Comparison of ENCODE assay signal across 9 cellular contexts in genomic region chr3:16906679-16907078, GRCh38. TPM values are rescaled to one million over a fixed set of nuclear protein-coding genes. Genes with fewer than 3 reads are reported as not detected.
DNase-seq lines count a peak whose midpoint lies in the region; ATAC-seq, FAIRE-seq and TF ChIP-seq lines count a peak whose summit lies in the region.
"Had no signal": no experiment of that assay in that cellular context is flagged by ENCODE, and none has a peak within 500 bp of the region (broad histone marks: within the 10 kb centered on the region; RNA-seq: fewer than 3 reads in every experiment).

No MANE protein-coding gene starts in this region.

- intact Hi-C loops in GM12878 (cut with micrococcal nuclease; ENCODE audit: unreplicated experiment), result loop anchor here (5.0 kb wide), 1 partner anchor 141 kb away; no protein-coding TSS in a partner anchor
- intact Hi-C loops in breast epithelium (cut with DNase I; ENCODE audit: low total_unique reads), result no loop called here

- DNase-seq in NCI-H1105 treated with DMSO at 0.1 percent for 48 hours (lab: John Stamatoyannopoulos, UW) (peak; percentile 20), NCI-H1105 (lab: John Stamatoyannopoulos, UW) (no peak), HT1080 (ENCODE audit: low read depth) (peak; percentile 14), GM12878 (ENCODE audit: low read depth, low spot score) (no peak), NCI-H187 (lab: John Stamatoyannopoulos, UW) (no peak), breast epithelium (ENCODE audit: low spot score in 2 of 2) (no peak), chondrocyte (ENCODE audit: low spot score) (no peak)
- DNase-seq: ACHN had no signal

- H3K27ac Mint-ChIP-seq in chondrocyte (ENCODE audit: unreplicated experiment), result no peak overlapping the region

- H4K20me1 ChIP-seq in GM12878 (ENCODE audit: control insufficient read depth, insufficient read depth), result no peaks in the 10 kb centered on the region

- peak; percentile 62 for ATAC-seq in GM12878

- H3K4me3 ChIP-seq in GM12878 (no peak overlapping the region), neutrophil (ENCODE audit: low read depth in 1 of 2, low read length in 1 of 2) (no peak overlapping the region), breast epithelium (no peak overlapping the region)

- peaks cover 20% of the 10 kb centered on the region for H3K4me1 Mint-ChIP-seq in chondrocyte (ENCODE audit: low read depth)

- WGBS in GM12878 (ENCODE audit: insufficient coverage, insufficient replicate concordance, low lambda C conversion rate, missing lambda C conversion rate), result 17% methylated on average over 2 of the region's 2 CpGs

- H3K4me1 ChIP-seq in GM12878 (ENCODE audit: control insufficient read depth, insufficient read depth, low read length) (peaks cover 50% of the 10 kb centered on the region), neutrophil (ENCODE audit: control insufficient read depth in 1 of 2, insufficient read depth in 1 of 2, low read depth in 1 of 2, low read length in 1 of 2) (peaks cover 18 to 31% of the 10 kb centered on the region in 2 experiments), breast epithelium (no peaks in the 10 kb centered on the region)

- no peaks in the 10 kb centered on the region for H3K27me3 ChIP-seq in GM12878 (replicated peaks in 1 of 2; ENCODE audit: control insufficient read depth in 2 of 2, insufficient read depth in 2 of 2, low read length in 1 of 2)
- H3K27me3 ChIP-seq in neutrophil, result no peaks in the 10 kb centered on the region
- H3K27me3 ChIP-seq in breast epithelium, result no peaks in the 10 kb centered on the region

- no TSS peak for BruUV-seq in GM12878 (replicated peaks; lab: Mats Ljungman, UMichigan)

- peaks cover 97% of the 10 kb centered on the region for H3K79me2 ChIP-seq in GM12878 (ENCODE audit: control insufficient read depth, insufficient read depth, low read length)

- no peaks in the 10 kb centered on the region for H3K36me3 Mint-ChIP-seq in chondrocyte (ENCODE audit: low read depth)

- H2AFZ ChIP-seq in GM12878 (ENCODE audit: control insufficient read depth, low read depth, low read length), result no peak overlapping the region

- peaks cover 4% of the 10 kb centered on the region for H3K27me3 Mint-ChIP-seq in chondrocyte (ENCODE audit: low read depth)

- peak overlapping the region; percentile 63 for H3K27ac ChIP-seq in GM12878 (ENCODE audit: control insufficient read depth, insufficient read depth)
- H3K27ac ChIP-seq in neutrophil, result peak overlapping the region; percentile 3
- H3K27ac ChIP-seq in breast epithelium, result no peak overlapping the region

- peaks cover 2% of the 10 kb centered on the region; the same call in 2 of the 3 replicates for H3K9me3 ChIP-seq in GM12878 (replicated peaks; ENCODE audit: control insufficient read depth, insufficient read depth, low read length)
- no peaks in the 10 kb centered on the region for H3K9me3 ChIP-seq in neutrophil
- no peaks in the 10 kb centered on the region for H3K9me3 ChIP-seq in breast epithelium

- CTCF ChIA-PET in GM12878 (lab: Yijun Ruan, JAX), result interaction anchor here (0.6 to 5.2 kb wide), 9 partner anchors 13 to 245 kb away, joined by 3 to 26 read pairs (median 4); partner anchors contain the start of gene PLCL2

- peak overlapping the region; percentile 18; the same call in 1 of the 2 replicates for H3K9ac ChIP-seq in GM12878 (ENCODE audit: control insufficient read depth, insufficient read depth, low read length)

- TF ChIP-seq EP300 in GM12878 (IDR thresholded peaks at IDR 0.05; ENCODE audit: borderline replicate concordance in 1 of 2, control insufficient read depth in 1 of 2, low read depth in 2 of 2, low read length in 2 of 2), result no peak

- in situ Hi-C loops in GM12878 (cut with MboI), result loop anchor here (25.0 kb wide), 1 partner anchor 1544 kb away; no protein-coding TSS in a partner anchor

- RAD21 ChIA-PET in GM12878 (lab: Charles Lee; ENCODE audit: unreplicated experiment), result interaction anchor here (1.0 to 9.1 kb wide), 6 partner anchors 10 to 65 kb away, joined by 3 to 76 read pairs (median 4); partner anchors contain the start of gene PLCL2

- H3K36me3 ChIP-seq in GM12878 (ENCODE audit: control insufficient read depth in 2 of 2, insufficient read depth in 2 of 2, low read length in 1 of 2) (no peaks in the 10 kb centered on the region), neutrophil (no peaks in the 10 kb centered on the region), breast epithelium (no peaks in the 10 kb centered on the region)

- no peak for TF ChIP-seq RAD21 in GM12878 (IDR thresholded peaks at IDR 0.05; ENCODE audit: insufficient read depth, low read depth, low read length)

- H3K4me2 ChIP-seq in GM12878 (ENCODE audit: control insufficient read depth, insufficient read depth), result peak overlapping the region; percentile 69; the same call in 1 of the 2 replicates

- no peak overlapping the region for H3K4me3 Mint-ChIP-seq in chondrocyte (ENCODE audit: unreplicated experiment)

- SMC1A ChIA-PET in GM12878 (lab: Charles Lee; ENCODE audit: uncharacterized antibody, unreplicated experiment), result interaction anchor here (1.2 to 7.9 kb wide), 10 partner anchors 10 to 140 kb away, joined by 3 to 91 read pairs (median 8); no protein-coding TSS in a partner anchor

- POLR2A ChIA-PET in GM12878 (lab: Charles Lee), result interaction anchor here (1.1 to 2.6 kb wide), 4 partner anchors 15 to 22 kb away, joined by 3 to 10 read pairs (median 4); partner anchors contain the start of gene PLCL2

- TF ChIP-seq POLR2A in GM12878 (IDR thresholded peaks at IDR 0.05; ENCODE audit: low read depth, low read length) (no peak), breast epithelium (IDR thresholded peaks at IDR 0.05) (no peak)

- no peak for TF ChIP-seq CTCF in GM12878 (IDR thresholded peaks at IDR 0.05 in 2 of 3, conservative IDR thresholded peaks at IDR 0.05 in 1 of 3; ENCODE audit: control insufficient read depth in 2 of 3, extremely low read depth in 1 of 3, insufficient read depth in 1 of 3, low read depth in 3 of 3, low read length in 3 of 3)
- no peak for TF ChIP-seq CTCF in neutrophil (IDR thresholded peaks at IDR 0.05)
- TF ChIP-seq CTCF in breast epithelium (IDR thresholded peaks at IDR 0.05), result no peak
- TF ChIP-seq CTCF in chondrocyte (IDR thresholded peaks at IDR 0.05), result no peak

- FAIRE-seq in GM12878 (lab: Jason Lieb, UNC), result no peak

- H3K9me3 Mint-ChIP-seq in chondrocyte (ENCODE audit: low read depth), result no peaks in the 10 kb centered on the region

TF ChIP-seq in GM12878, 131 proteins besides CTCF, POLR2A, EP300 and RAD21 (continues in another document):
- peak; percentile 63 for TF ChIP-seq RELB (IDR thresholded peaks at IDR 0.05; ENCODE audit: low read depth)
- peak; percentile 80 for TF ChIP-seq RUNX3 (IDR thresholded peaks at IDR 0.05; ENCODE audit: low read length)
- no peak for TF ChIP-seq CBX5 (IDR thresholded peaks at IDR 0.05; ENCODE audit: low read depth)
- TF ChIP-seq EED (IDR thresholded peaks at IDR 0.05; ENCODE audit: low read depth), result 0 out of 2 replicates have a peak, but pooled peaks have one; percentile 29
- TF ChIP-seq NFIC (IDR thresholded peaks at IDR 0.05; ENCODE audit: low read depth, low read length), result 0 out of 2 replicates have a peak, but pooled peaks have one; percentile 40
- TF ChIP-seq FOXM1 (IDR thresholded peaks at IDR 0.05; ENCODE audit: low read depth, low read length), result 0 out of 2 replicates have a peak, but pooled peaks have one; percentile 31
- TF ChIP-seq KLF5 (IDR thresholded peaks at IDR 0.05; ENCODE audit: partially characterized antibody), result no peak
- no peak for TF ChIP-seq NFYA (IDR thresholded peaks at IDR 0.05; ENCODE audit: borderline replicate concordance, low read depth, low read length)

RNA-seq across cellular contexts. Expression of gene PLCL2, which starts 21.9 kb away (rescaled TPM):
- total RNA-seq in HT1080 (2014; rRNA removed; shearing (Covaris generic)), result 11.1 and 11.5 TPM in 2 replicates
- 5.2 and 5.7 TPM in 2 replicates for polyA plus RNA-seq in HT1080 (2015; cell fraction: cytosol; rRNA removed)
- 3.5 and 4.1 TPM in 2 replicates for polyA plus RNA-seq in HT1080 (2015; cell fraction: nucleus; rRNA removed)
- total RNA-seq in GM12878 (2013; cell fraction: nucleolus; rRNA removed), result 199 and 222 TPM in 2 replicates
- total RNA-seq in GM12878 (2014; rRNA removed) (31.8 and 33.4 TPM in 2 replicates), GM12878 (2014; rRNA removed; fragmentation: Illumina TruSeq; extraction: Trizol) (37.3 and 37.5 TPM in 2 replicates), GM12878 (2021) (27.3 and 27.8 TPM in 2 replicates), breast epithelium (10 to 100 TPM in 2 of 3 donors, 1 to 10 TPM in 1; 7.8 to 21.9 (median 17.0) TPM), chondrocyte (0.85 to 1.3 TPM (median 1.2 TPM) in 3 replicates)
- polyA plus RNA-seq in GM12878 (2011; ENCODE audit: low read depth), result 19.3 TPM
- polyA plus RNA-seq in GM12878 (2011; rRNA removed) (14.2 and 19.0 TPM in 2 replicates), GM12878 (2014; fragmentation: Illumina TruSeq; extraction: Trizol) (25.4 and 33.6 TPM in 2 replicates), GM12878 (2014; fragmentation: Nextera tagmentation; extraction: Ambion mirVana) (1 to 10 TPM; 7.5 to 9.6 TPM), GM12878 (2014; rRNA removed) (15.8 and 17.2 TPM in 2 replicates), GM12878 (2016; fragmentation: Nextera tagmentation; extraction: Ambion mirVana) (10 to 100 TPM; 18.4 to 25.0 TPM)
- polyA plus RNA-seq in GM12878 (2011; cell fraction: cytosol; rRNA removed), result 8.2 and 9.4 TPM in 2 replicates
- 9.0 and 10.7 TPM in 2 replicates for polyA plus RNA-seq in GM12878 (2011; cell fraction: nucleus; rRNA removed)
- polyA plus RNA-seq in GM12878 (2012), result 25.8 and 28.8 TPM in 2 replicates
- polyA minus RNA-seq in GM12878 (2011; rRNA and poly(A)+ RNA removed), result 30.2 and 35.1 TPM in 2 replicates
- polyA minus RNA-seq in GM12878 (2011; cell fraction: cytosol; rRNA and poly(A)+ RNA removed), result 10.1 and 10.3 TPM in 2 replicates
- polyA minus RNA-seq in GM12878 (2011; cell fraction: nucleus; rRNA and poly(A)+ RNA removed), result 31.8 and 38.0 TPM in 2 replicates

Comparison
In these comparisons a context has a peak if more than half of its experiments do, and no peak if none do; other contexts are left out.
1. DNase-seq: peak in NCI-H1105 treated with DMSO at 0.1 percent for 48 hours (single experiment) and HT1080 (single experiment); none in NCI-H1105 (single experiment), GM12878 (single experiment), NCI-H187 (0 of 2), breast epithelium (0 of 2) and chondrocyte (single experiment).
2. H3K27ac ChIP-seq: peak in GM12878 (single experiment) and neutrophil (single experiment); none in breast epithelium (0 of 2).